ENCODE assay signal across 24 cellular contexts in the genomic region with DNA sequence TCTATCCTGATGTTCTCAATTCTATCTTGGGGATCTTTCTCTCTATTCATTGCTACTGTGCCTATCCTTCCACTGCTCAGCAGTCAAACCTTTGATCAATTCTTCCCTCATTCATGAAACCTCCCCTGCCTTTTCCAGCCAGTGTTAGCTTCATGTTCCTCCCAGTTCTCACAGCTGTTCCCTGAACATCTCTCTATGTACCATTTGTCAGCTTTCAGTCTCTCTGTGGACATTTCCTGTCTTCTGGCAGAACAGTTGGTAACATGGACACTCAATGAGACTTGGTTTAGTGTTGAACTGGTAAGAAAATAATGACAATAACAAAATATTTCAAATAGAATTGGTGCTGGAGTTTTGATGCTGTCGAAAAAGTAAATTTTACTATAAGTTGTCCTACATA.
"Had no signal": no experiment of that assay in that cellular context is flagged by ENCODE, and none has a peak within 500 bp of the region (broad histone marks: within the 10 kb centered on the region; RNA-seq: fewer than 3 reads in every experiment).

No MANE protein-coding gene starts in this region.

- H3K36me3 ChIP-seq: colonic mucosa, esophagus squamous epithelium, heart right ventricle, neural progenitor cell, prostate gland, thoracic aorta, tibial nerve, upper lobe of left lung had no signal

- H3K4me2 ChIP-seq: neural progenitor cell, smooth muscle cell had no signal

- H2AFZ ChIP-seq: neural progenitor cell, parathyroid adenoma had no signal

- H3K27me3 ChIP-seq: colonic mucosa, esophagus squamous epithelium, heart right ventricle, tibial nerve, upper lobe of left lung had no signal

- DNase-seq: colonic mucosa; effector memory CD4-positive, alpha-beta T cell; erythroblast; esophagus squamous epithelium; foreskin melanocyte; glutamatergic neuron; heart right ventricle; hypothalamus; immature natural killer cell; islet precursor cell; naive thymus-derived CD4-positive, alpha-beta T cell; right cardiac atrium; stimulated activated CD4-positive, alpha-beta T cell treated with anti-CD3 and anti-CD28 coated beads, Interleukin-12 subunit alpha, Interleukin-12 subunit beta, amount 100 ng/mL, for 4 hours; stimulated activated CD4-positive, alpha-beta T cell treated with anti-CD3 and anti-CD28 coated beads, Interleukin-1b, Interleukin-23, amount 100 ng/mL, for 48 hours; stimulated activated CD4-positive, alpha-beta T cell treated with anti-CD3 and anti-CD28 coated beads, Interleukin-4, amount 100 ng/mL, for 1 hour; upper lobe of left lung had no signal

- ATAC-seq: heart right ventricle; naive thymus-derived CD4-positive, alpha-beta T cell; right cardiac atrium; stimulated activated memory B cell treated with anti-CD40 and anti-IgM and Interleukin-4, amounts not matched to agents 10 μg/mL and 1 μg/mL and 100 μg/mL, for 72 hours had no signal

- H3K4me3 ChIP-seq: colonic mucosa, esophagus squamous epithelium, heart right ventricle, lung, neural progenitor cell, prostate gland, smooth muscle cell, thoracic aorta, tibial nerve, upper lobe of left lung had no signal

- H3K9ac ChIP-seq: neural progenitor cell, parathyroid adenoma had no signal

- H3K9me3 ChIP-seq: colonic mucosa, esophagus squamous epithelium, prostate gland, thoracic aorta, tibial nerve, upper lobe of left lung had no signal

- H3K4me1 ChIP-seq: colonic mucosa, neural progenitor cell, parathyroid adenoma, prostate gland, tibial nerve had no signal

- H3K79me2 ChIP-seq: parathyroid adenoma had no signal

- H3K27ac ChIP-seq: colonic mucosa, esophagus squamous epithelium, heart right ventricle, neural progenitor cell, parathyroid adenoma, prostate gland, thoracic aorta, tibial nerve, upper lobe of left lung had no signal
